23 cellular contexts compared by ENCODE assay signal in genomic region chr20:36959242-36959641, GRCh38.
"Had no signal": no experiment of that assay in that cellular context is flagged by ENCODE, and none has a peak within 500 bp of the region (broad histone marks: within the 10 kb centered on the region; RNA-seq: fewer than 3 reads in every experiment).

No MANE protein-coding gene starts in this region.

- H3K4me3 Mint-ChIP-seq: activated CD4-positive, alpha-beta T cell treated with anti-CD3 and anti-CD28 coated beads for 36 hours; activated naive CD8-positive, alpha-beta T cell treated with anti-CD3 and anti-CD28 coated beads, Interleukin-2, amount 10 ng/mL, durations not matched to agents 7 days and 5 days; central memory CD8-positive, alpha-beta T cell; neural progenitor cell; stimulated activated memory B cell treated with anti-CD40 and anti-IgM and Interleukin-4, amounts not matched to agents 10 μg/mL and 1 μg/mL and 100 μg/mL, for 72 hours; WTC11 had no signal

- H3K36me3 ChIP-seq: brain microvascular endothelial cell, neural progenitor cell, pancreas, spleen, thoracic aorta had no signal

- H3K27me3 ChIP-seq: brain microvascular endothelial cell, hepatocyte, neural progenitor cell, pancreas, spleen had no signal

- DNase-seq: activated CD4-positive, alpha-beta T cell treated with anti-CD3 and anti-CD28 coated beads for 36 hours; activated CD4-positive, alpha-beta T cell treated with anti-CD3 and anti-CD28 coated beads, Interleukin-2, amount 50 U/mL, for 48 hours; activated naive CD4-positive, alpha-beta T cell; activated naive CD8-positive, alpha-beta T cell treated with anti-CD3 and anti-CD28 coated beads, Interleukin-2, amount 10 ng/mL, durations not matched to agents 7 days and 5 days; activated T-cell treated with anti-CD3 and anti-CD28 coated beads for 4 hours; brain microvascular endothelial cell; cortex of kidney; effector CD8-positive, alpha-beta T cell; foreskin fibroblast; left cardiac atrium; mesendoderm; naive thymus-derived CD4-positive, alpha-beta T cell; pancreas; spleen; stimulated activated CD4-positive, alpha-beta T cell treated with anti-CD3 and anti-CD28 coated beads, Interleukin-4, amount 100 ng/mL, for 4 hours had no signal

- H3K9me3 ChIP-seq: pancreas, thoracic aorta had no signal

- H3K27ac ChIP-seq: brain microvascular endothelial cell, hepatocyte, neural progenitor cell, pancreas, thoracic aorta had no signal

- H3K9me3 Mint-ChIP-seq: central memory CD8-positive, alpha-beta T cell had no signal

- H3K27ac Mint-ChIP-seq: activated CD4-positive, alpha-beta T cell treated with anti-CD3 and anti-CD28 coated beads for 36 hours; activated naive CD8-positive, alpha-beta T cell treated with anti-CD3 and anti-CD28 coated beads, Interleukin-2, amount 10 ng/mL, durations not matched to agents 7 days and 5 days; neural progenitor cell; stimulated activated memory B cell treated with anti-CD40 and anti-IgM and Interleukin-4, amounts not matched to agents 10 μg/mL and 1 μg/mL and 100 μg/mL, for 72 hours; WTC11 had no signal

- H3K79me2 ChIP-seq: hepatocyte had no signal

- ATAC-seq: activated CD4-positive, alpha-beta T cell treated with anti-CD3 and anti-CD28 coated beads for 36 hours; esophagus mucosa; left cardiac atrium; naive thymus-derived CD4-positive, alpha-beta T cell; pancreas; sciatic nerve; stimulated activated memory B cell treated with anti-CD40 and anti-IgM and Interleukin-4, amounts not matched to agents 10 μg/mL and 1 μg/mL and 100 μg/mL, for 72 hours; WTC11 had no signal

- H2AFZ ChIP-seq: hepatocyte, neural progenitor cell had no signal

- H3K9ac ChIP-seq: neural progenitor cell had no signal

- H3K36me3 Mint-ChIP-seq: stimulated activated memory B cell treated with anti-CD40 and anti-IgM and Interleukin-4, amounts not matched to agents 10 μg/mL and 1 μg/mL and 100 μg/mL, for 72 hours had no signal

- H3K4me2 ChIP-seq: hepatocyte, neural progenitor cell had no signal

- H3K27me3 Mint-ChIP-seq: activated CD4-positive, alpha-beta T cell treated with anti-CD3 and anti-CD28 coated beads for 36 hours; activated naive CD8-positive, alpha-beta T cell treated with anti-CD3 and anti-CD28 coated beads, Interleukin-2, amount 10 ng/mL, durations not matched to agents 7 days and 5 days; central memory CD8-positive, alpha-beta T cell; naive thymus-derived CD4-positive, alpha-beta T cell; stimulated activated memory B cell treated with anti-CD40 and anti-IgM and Interleukin-4, amounts not matched to agents 10 μg/mL and 1 μg/mL and 100 μg/mL, for 72 hours had no signal

- H3K4me1 ChIP-seq: neural progenitor cell had no signal

- H3K4me3 ChIP-seq: hepatocyte, neural progenitor cell, pancreas, spleen, thoracic aorta had no signal

- H3K4me1 Mint-ChIP-seq: neural progenitor cell, WTC11 had no signal
